ENCODE assay signal across 1 cellular context in genomic region chr18:27144672-27145071, GRCh38.
TF ChIP-seq lines count a peak whose summit lies in the region.

No MANE protein-coding gene starts in this region.

TF ChIP-seq in HepG2, 621 proteins besides CTCF, POLR2A, EP300 and RAD21:
- no peak for TF ChIP-seq CENPT (CRISPR knock-in tag; IDR thresholded peaks at IDR 0.05; ENCODE audit: low read depth)
- no peak for TF ChIP-seq TGIF2 (CRISPR knock-in tag; IDR thresholded peaks at IDR 0.05)
- no peak for TF ChIP-seq KDM5A (IDR thresholded peaks at IDR 0.05; ENCODE audit: borderline replicate concordance, low read length)
- no peak for TF ChIP-seq MBD4 (IDR thresholded peaks at IDR 0.05; ENCODE audit: borderline replicate concordance, low read length)
- TF ChIP-seq RCOR2 (CRISPR knock-in tag; IDR thresholded peaks at IDR 0.05): no peak
- no peak for TF ChIP-seq ZNF546 (CRISPR knock-in tag; conservative IDR thresholded peaks at IDR 0.05)
- no peak for TF ChIP-seq FOXJ3 (CRISPR knock-in tag; IDR thresholded peaks at IDR 0.05; ENCODE audit: borderline replicate concordance)
- no peak for TF ChIP-seq NCOA5 (CRISPR knock-in tag; IDR thresholded peaks at IDR 0.05)
- no peak for TF ChIP-seq PRDM4 (CRISPR knock-in tag; IDR thresholded peaks at IDR 0.05; ENCODE audit: borderline replicate concordance)
- no peak for TF ChIP-seq BRF2 (CRISPR knock-in tag; IDR thresholded peaks at IDR 0.05)
- TF ChIP-seq MNT (IDR thresholded peaks at IDR 0.05): no peak
- TF ChIP-seq ZSCAN22 (CRISPR knock-in tag; IDR thresholded peaks at IDR 0.05): no peak
- no peak for TF ChIP-seq ZNF574 (CRISPR knock-in tag; IDR thresholded peaks at IDR 0.05)
- TF ChIP-seq PCBP2 (optimal IDR thresholded peaks at IDR 0.05; ENCODE audit: low read depth, low read length, poor library complexity, severe bottlenecking): no peak
